ENCODE assay signal across 1 cellular context in the genomic region with DNA sequence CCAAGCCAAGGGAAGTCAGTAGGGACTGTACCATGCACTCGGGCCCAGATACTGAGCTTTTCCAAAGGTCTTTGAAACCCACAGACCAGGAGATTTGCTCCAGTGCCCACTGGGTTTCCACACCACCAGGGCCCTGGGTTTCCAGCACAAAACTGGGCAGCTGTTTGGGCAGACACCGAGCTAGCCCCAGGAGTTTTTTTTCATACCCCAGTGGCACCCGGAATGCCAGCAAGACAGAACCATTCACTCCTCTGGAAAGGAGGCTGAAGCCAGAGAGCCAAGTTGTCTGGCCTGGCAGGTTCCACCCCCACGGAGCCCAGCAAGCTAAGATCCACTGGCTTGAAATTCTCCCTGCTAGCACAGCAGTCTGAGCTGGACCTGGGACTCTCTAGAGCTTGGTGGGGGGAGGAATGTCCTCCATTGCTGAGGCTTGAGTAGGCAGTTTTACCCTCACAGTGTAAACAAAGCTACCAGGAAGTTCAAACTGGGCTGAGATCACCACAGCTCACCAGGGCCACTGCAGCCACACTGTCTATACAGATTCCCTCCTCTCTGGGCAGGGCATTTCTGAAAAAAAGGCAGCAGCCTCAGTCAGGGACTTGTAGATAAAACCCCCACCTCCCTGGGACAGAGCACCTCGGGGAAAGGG.
TF ChIP-seq lines count a peak whose summit lies in the region.

No MANE protein-coding gene starts in this region.

TF ChIP-seq in WTC11, 78 proteins besides CTCF, POLR2A, EP300 and RAD21 (continued from another document):
- TF ChIP-seq, protein P1, sequence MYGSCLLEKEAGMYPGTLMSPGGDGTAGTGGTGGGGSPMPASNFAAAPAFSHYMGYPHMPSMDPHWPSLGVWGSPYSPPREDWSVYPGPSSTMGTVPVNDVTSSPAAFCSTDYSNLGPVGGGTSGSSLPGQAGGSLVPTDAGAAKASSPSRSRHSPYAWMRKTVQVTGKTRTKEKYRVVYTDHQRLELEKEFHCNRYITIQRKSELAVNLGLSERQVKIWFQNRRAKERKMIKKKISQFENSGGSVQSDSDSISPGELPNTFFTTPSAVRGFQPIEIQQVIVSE (CRISPR knock-in tag; IDR thresholded peaks at IDR 0.05; ENCODE audit: borderline replicate concordance) = no peak
- TF ChIP-seq SP1 (CRISPR knock-in tag; conservative IDR thresholded peaks at IDR 0.05) (no peak), ZNF317 (CRISPR knock-in tag; IDR thresholded peaks at IDR 0.05; ENCODE audit: borderline replicate concordance, low read depth) (no peak), JUN (CRISPR knock-in tag; IDR thresholded peaks at IDR 0.05) (no peak), NR1H2 (CRISPR knock-in tag; IDR thresholded peaks at IDR 0.05) (no peak), MAX (CRISPR knock-in tag; IDR thresholded peaks at IDR 0.05) (no peak), ETV6 (CRISPR knock-in tag; IDR thresholded peaks at IDR 0.05) (no peak), JAZF1 (CRISPR knock-in tag; IDR thresholded peaks at IDR 0.05) (no peak)
- TF ChIP-seq, protein P2, sequence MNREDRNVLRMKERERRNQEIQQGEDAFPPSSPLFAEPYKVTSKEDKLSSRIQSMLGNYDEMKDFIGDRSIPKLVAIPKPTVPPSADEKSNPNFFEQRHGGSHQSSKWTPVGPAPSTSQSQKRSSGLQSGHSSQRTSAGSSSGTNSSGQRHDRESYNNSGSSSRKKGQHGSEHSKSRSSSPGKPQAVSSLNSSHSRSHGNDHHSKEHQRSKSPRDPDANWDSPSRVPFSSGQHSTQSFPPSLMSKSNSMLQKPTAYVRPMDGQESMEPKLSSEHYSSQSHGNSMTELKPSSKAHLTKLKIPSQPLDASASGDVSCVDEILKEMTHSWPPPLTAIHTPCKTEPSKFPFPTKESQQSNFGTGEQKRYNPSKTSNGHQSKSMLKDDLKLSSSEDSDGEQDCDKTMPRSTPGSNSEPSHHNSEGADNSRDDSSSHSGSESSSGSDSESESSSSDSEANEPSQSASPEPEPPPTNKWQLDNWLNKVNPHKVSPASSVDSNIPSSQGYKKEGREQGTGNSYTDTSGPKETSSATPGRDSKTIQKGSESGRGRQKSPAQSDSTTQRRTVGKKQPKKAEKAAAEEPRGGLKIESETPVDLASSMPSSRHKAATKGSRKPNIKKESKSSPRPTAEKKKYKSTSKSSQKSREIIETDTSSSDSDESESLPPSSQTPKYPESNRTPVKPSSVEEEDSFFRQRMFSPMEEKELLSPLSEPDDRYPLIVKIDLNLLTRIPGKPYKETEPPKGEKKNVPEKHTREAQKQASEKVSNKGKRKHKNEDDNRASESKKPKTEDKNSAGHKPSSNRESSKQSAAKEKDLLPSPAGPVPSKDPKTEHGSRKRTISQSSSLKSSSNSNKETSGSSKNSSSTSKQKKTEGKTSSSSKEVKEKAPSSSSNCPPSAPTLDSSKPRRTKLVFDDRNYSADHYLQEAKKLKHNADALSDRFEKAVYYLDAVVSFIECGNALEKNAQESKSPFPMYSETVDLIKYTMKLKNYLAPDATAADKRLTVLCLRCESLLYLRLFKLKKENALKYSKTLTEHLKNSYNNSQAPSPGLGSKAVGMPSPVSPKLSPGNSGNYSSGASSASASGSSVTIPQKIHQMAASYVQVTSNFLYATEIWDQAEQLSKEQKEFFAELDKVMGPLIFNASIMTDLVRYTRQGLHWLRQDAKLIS (CRISPR knock-in tag; IDR thresholded peaks at IDR 0.05; ENCODE audit: borderline replicate concordance) = no peak
